ENCODE assay signal across 8 cellular contexts in genomic region chr6:127514396-127515227, GRCh38. TPM values are rescaled to one million over a fixed set of nuclear protein-coding genes. Genes with fewer than 3 reads are reported as not detected.
DNase-seq lines count a peak whose midpoint lies in the region; ATAC-seq and TF ChIP-seq lines count a peak whose summit lies in the region.

No MANE protein-coding gene starts in this region.

- TF ChIP-seq CTCF in OCI-LY7 (conservative IDR thresholded peaks at IDR 0.05; ENCODE audit: low read length) (no peak), ascending aorta (IDR thresholded peaks at IDR 0.05) (no peak), gastrocnemius medialis (IDR thresholded peaks at IDR 0.05 in 4 of 5, conservative IDR thresholded peaks at IDR 0.05 in 1 of 5) (no peak)

- peaks cover 0 to 3% (median 2%) of the 10 kb centered on the region in 3 donors for H3K36me3 Mint-ChIP-seq in CD8-positive, alpha-beta memory T cell

- H3K4me2 ChIP-seq in OCI-LY7 (ENCODE audit: low read length), result peak overlapping the region; percentile 78

- H3K4me1 Mint-ChIP-seq in CD8-positive, alpha-beta memory T cell, result peaks cover 27 to 42% (median 32%) of the 10 kb centered on the region in 3 donors

- H3K27me3 Mint-ChIP-seq in CD8-positive, alpha-beta memory T cell, result peaks cover 16 to 19% of the 10 kb centered on the region in 2 donors

- no peak for ATAC-seq in gastrocnemius medialis

- POLR2A ChIA-PET in CD8-positive, alpha-beta memory T cell (lab: Charles Lee), result interaction anchor here (1.2 kb wide), 1 partner anchor 248 kb away, joined by 4 read pairs; the partner anchor contains the start of gene RNF146
- POLR2A ChIA-PET in OCI-LY7 (lab: Charles Lee), result interaction anchor here (0.6 kb wide), 1 partner anchor 811 kb away, joined by 3 read pairs; no protein-coding TSS in a partner anchor

- no TSS peak for BruUV-seq in OCI-LY7 (replicated peaks; lab: Mats Ljungman, UMichigan)

- intact Hi-C loops in OCI-LY7 (cut with micrococcal nuclease; ENCODE audit: unreplicated experiment) (no loop called here), ascending aorta (cut with DNase I) (no loop called here), gastrocnemius medialis (cut with DNase I; ENCODE audit: low total_unique reads) (loop anchor here (5.0 kb wide), 1 partner anchor 57 kb away; the partner anchor contains the start of gene KIAA0408)

- no peak overlapping the region for H3K27ac ChIP-seq in CD8-positive, alpha-beta memory T cell (ENCODE audit: low read depth, low read length)
- H3K27ac ChIP-seq in OCI-LY7 (ENCODE audit: low read depth, low read length, poor library complexity, severe bottlenecking) (no peak overlapping the region), ascending aorta (no peak overlapping the region), gastrocnemius medialis (no peak overlapping the region)

- H3K9me3 ChIP-seq in CD8-positive, alpha-beta memory T cell (ENCODE audit: low read length), result no peaks in the 10 kb centered on the region
- H3K9me3 ChIP-seq in OCI-LY7 (ENCODE audit: low read length), result no peaks in the 10 kb centered on the region
- H3K9me3 ChIP-seq in ascending aorta, result no peaks in the 10 kb centered on the region
- no peaks in the 10 kb centered on the region for H3K9me3 ChIP-seq in gastrocnemius medialis

- CTCF ChIA-PET in CD8-positive, alpha-beta memory T cell (lab: Charles Lee), result interaction anchor here (0.9 to 3.9 kb wide), 12 partner anchors 8 to 1528 kb away, joined by 3 to 28 read pairs (median 6); partner anchors contain the start of genes KIAA0408 and TRMT11
- CTCF ChIA-PET in OCI-LY7 (lab: Charles Lee; ENCODE audit: unreplicated experiment), result no interaction called here

- no peaks in the 10 kb centered on the region for H4K20me1 ChIP-seq in OCI-LY7 (ENCODE audit: insufficient read depth, low read length)

- no peaks in the 10 kb centered on the region for H3K36me3 ChIP-seq in CD8-positive, alpha-beta memory T cell (ENCODE audit: insufficient read depth, low read length)
- H3K36me3 ChIP-seq in OCI-LY7 (ENCODE audit: insufficient read depth, low read length) (no peaks in the 10 kb centered on the region), ascending aorta (no peaks in the 10 kb centered on the region), gastrocnemius medialis (no peaks in the 10 kb centered on the region)

- H3K4me3 ChIP-seq in CD8-positive, alpha-beta memory T cell (ENCODE audit: low read length), result peak overlapping the region; percentile 83
- H3K4me3 ChIP-seq in OCI-LY7 (ENCODE audit: low read depth, low read length, poor library complexity, severe bottlenecking), result peak overlapping the region; percentile 68
- peak overlapping the region; percentile 77 to 80 for H3K4me3 ChIP-seq in ascending aorta
- H3K4me3 ChIP-seq in iPS-11a (ENCODE audit: low read depth, low read length), result peak overlapping the region; percentile 66
- H3K4me3 ChIP-seq in gastrocnemius medialis, result peak overlapping the region; percentile 66 to 95 (median 74)

- H3K79me2 ChIP-seq in OCI-LY7 (ENCODE audit: insufficient read depth, low read depth, low read length), result no peaks in the 10 kb centered on the region

- peak; percentile 11 to 53 (median 22) for DNase-seq in CD8-positive, alpha-beta memory T cell
- no peak for DNase-seq in OCI-LY7 (ENCODE audit: low spot score)
- peak in 1 of 2 donors; percentile 62 for DNase-seq in ascending aorta (ENCODE audit: low spot score in 2 of 2)
- DNase-seq in gastrocnemius medialis, result no peak
- DNase-seq in NOMO-1 (lab: John Stamatoyannopoulos, UW; ENCODE audit: unreplicated experiment in 2 of 2), result no peak
- no peak for DNase-seq in SKM-1 (lab: John Stamatoyannopoulos, UW; ENCODE audit: unreplicated experiment)
- DNase-seq in HUDEP-2 (lab: John Stamatoyannopoulos, UW; ENCODE audit: unreplicated experiment in 76 of 76), result no peak

- H3K27me3 ChIP-seq in CD8-positive, alpha-beta memory T cell (ENCODE audit: insufficient read depth, low read length, poor library complexity, severe bottlenecking), result peaks cover 10% of the 10 kb centered on the region
- H3K27me3 ChIP-seq in ascending aorta (peaks cover 12% of the 10 kb centered on the region), gastrocnemius medialis (peaks cover 17 to 18% (median 18%) of the 10 kb centered on the region in 3 donors)

- no peak overlapping the region for H2AFZ ChIP-seq in OCI-LY7 (ENCODE audit: low read length)

- no peaks in the 10 kb centered on the region for H3K9me2 ChIP-seq in OCI-LY7 (ENCODE audit: insufficient read depth, low read length)

- TF ChIP-seq POLR2A in gastrocnemius medialis (IDR thresholded peaks at IDR 0.05), result no peak

- peaks cover 29% of the 10 kb centered on the region for H3K4me1 ChIP-seq in CD8-positive, alpha-beta memory T cell (ENCODE audit: insufficient read depth, low read length)
- H3K4me1 ChIP-seq in OCI-LY7 (ENCODE audit: insufficient read depth, low read length, poor library complexity, severe bottlenecking) (no peaks in the 10 kb centered on the region), ascending aorta (peaks cover 12 to 14% of the 10 kb centered on the region in 2 donors), gastrocnemius medialis (peaks cover 15% of the 10 kb centered on the region in 2 donors)

- in situ Hi-C loops in gastrocnemius medialis (cut with MboI; ENCODE audit: low sequenced_read_pairs in 4 of 4), result no loop called here

- peak overlapping the region in 6 of 8 donors; percentile 12 to 74 (median 50) for H3K27ac Mint-ChIP-seq in CD8-positive, alpha-beta memory T cell

- H3K9me3 Mint-ChIP-seq in CD8-positive, alpha-beta memory T cell, result peaks cover 0 to 4% (median 0%) of the 10 kb centered on the region in 5 donors

- H3K4me3 Mint-ChIP-seq in CD8-positive, alpha-beta memory T cell, result peak overlapping the region; percentile 83 to 96 (median 89)

RNA-seq across cellular contexts. Expression of gene KIAA0408, which starts 55.4 kb away (rescaled TPM):
- 10 to 100 TPM in 1 of 2 experiments, 1 to 10 TPM in 1; 9.0 to 11.0 TPM for total RNA-seq in CD8-positive, alpha-beta memory T cell
- 0.76 TPM for polyA plus RNA-seq in CD8-positive, alpha-beta memory T cell
- 0.44 TPM in 1 of 2 replicates, not detected in the other for total RNA-seq in OCI-LY7 (2014; rRNA removed; shearing (Covaris generic))
- total RNA-seq in OCI-LY7 (2022) (0.46 and 0.74 TPM in 2 replicates), ascending aorta (not detected), gastrocnemius medialis (10 to 100 TPM; 34.0 to 57.4 (median 44.8) TPM)

Comparison
In these comparisons a context has a peak if more than half of its experiments do, and no peak if none do; other contexts are left out.
1. DNase-seq: peak in CD8-positive, alpha-beta memory T cell (5 of 5); none in OCI-LY7 (single experiment), gastrocnemius medialis (0 of 2), NOMO-1 (0 of 2), SKM-1 (single experiment) and HUDEP-2 (0 of 76).
2. RNA of gene KIAA0408, which starts 55.4 kb away (total RNA-seq): 34.0 to 57.4 TPM in gastrocnemius medialis and 9.0 to 11.0 TPM in CD8-positive, alpha-beta memory T cell; 0.44 to 0.74 TPM in OCI-LY7 and not detected in ascending aorta (single experiment); every median in the first group is over 4 times any median in the second.
3. Peak in every context shown above with its lines, with median percentiles within 50 percentile points of each other: H3K4me3 ChIP-seq.